Comparison of ENCODE assay signal across 4 cellular contexts in genomic region chr9:33242621-33243134, GRCh38. TPM values are rescaled to one million over a fixed set of nuclear protein-coding genes. Genes with fewer than 3 reads are reported as not detected.
"Had no signal": no experiment of that assay in that cellular context is flagged by ENCODE, and none has a peak within 500 bp of the region (broad histone marks: within the 10 kb centered on the region; RNA-seq: fewer than 3 reads in every experiment).

No MANE protein-coding gene starts in this region.

RNA-seq across cellular contexts. Expression of gene SPINK4, which starts 2.7 kb away (rescaled TPM):
- total RNA-seq: HT-29, HT1080, IMR-90 had no signal
- polyA plus RNA-seq: IgD-negative memory B cell, IMR-90 had no signal
